In genomic region chr5:173235499-173236394, GRCh38 we compare ENCODE assay signal across 16 cellular contexts. TPM values are rescaled to one million over a fixed set of nuclear protein-coding genes. Genes with fewer than 3 reads are reported as not detected.
A peak's percentile ranks its signal among the peaks of the same experiment; 100 is the strongest.
DNase-seq lines count a peak whose midpoint lies in the region; ATAC-seq and TF ChIP-seq lines count a peak whose summit lies in the region.
"Had no signal": no experiment of that assay in that cellular context is flagged by ENCODE, and none has a peak within 500 bp of the region (broad histone marks: within the 10 kb centered on the region; RNA-seq: fewer than 3 reads in every experiment).

No MANE protein-coding gene starts in this region.

- DNase-seq in A673 (ENCODE audit: low spot score) (no peak), GM23338 (ENCODE audit: low spot score) (peak; percentile 64), ecto neural progenitor cell (ENCODE audit: low spot score) (peak; percentile 54), NCI-H446 (lab: John Stamatoyannopoulos, UW) (no peak), RWPE1 (ENCODE audit: low spot score) (no peak), Caco-2 (no peak)
- no peak for DNase-seq in naive thymus-derived CD4-positive, alpha-beta T cell
- DNase-seq: activated effector memory CD4-positive, alpha-beta T cell treated with anti-CD3 and anti-CD28 coated beads, Interleukin-2, amount 50 U/mL, for 16 hours; effector memory CD4-positive, alpha-beta T cell; NCI-H82 had no signal

- H3K27me3 ChIP-seq in A673 (replicated peaks; ENCODE audit: insufficient read depth, low read depth, low read length, poor library complexity), result peaks cover 32% of the 10 kb centered on the region
- peaks cover 100% of the 10 kb centered on the region for H3K27me3 ChIP-seq in GM23338 (ENCODE audit: insufficient read depth)
- peaks cover 4 to 34% of the 10 kb centered on the region in 2 donors for H3K27me3 ChIP-seq in naive thymus-derived CD4-positive, alpha-beta T cell (ENCODE audit: control insufficient read depth in 2 of 2, insufficient read depth in 2 of 2, low read length in 2 of 2)
- H3K27me3 ChIP-seq in Caco-2 (replicated peaks; ENCODE audit: control insufficient read depth, insufficient read depth, low read length), result no peaks in the 10 kb centered on the region; the same call in 1 of the 2 replicates

- no peaks in the 10 kb centered on the region for H3K9me2 ChIP-seq in GM23338 (ENCODE audit: insufficient read depth)

- intact Hi-C loops in A673 (cut with micrococcal nuclease; ENCODE audit: unreplicated experiment), result no loop called here
- intact Hi-C loops in naive thymus-derived CD4-positive, alpha-beta T cell (cut with micrococcal nuclease), result loop anchor here in 1 of 2 donors (5.0 kb wide), 3 partner anchors 97 to 1923 kb away; partner anchors contain the start of gene MSX2
- intact Hi-C loops in Caco-2 (cut with micrococcal nuclease; ENCODE audit: unreplicated experiment), result no loop called here

- H3K4me1 ChIP-seq in A673 (ENCODE audit: insufficient read depth, low read length, poor library complexity, severe bottlenecking), result no peaks in the 10 kb centered on the region
- peaks cover 70% of the 10 kb centered on the region for H3K4me1 ChIP-seq in GM23338 (ENCODE audit: insufficient read depth)
- peaks cover 0 to 18% of the 10 kb centered on the region in 2 donors for H3K4me1 ChIP-seq in naive thymus-derived CD4-positive, alpha-beta T cell (ENCODE audit: control insufficient read depth in 2 of 2, insufficient read depth in 2 of 2, low read length in 2 of 2)
- H3K4me1 ChIP-seq in Caco-2, result 0 out of 2 replicates have a peak, but pooled peaks cover 3% of the 10 kb centered on the region

- peak; percentile 6 for ATAC-seq in GM23338
- ATAC-seq in naive thymus-derived CD4-positive, alpha-beta T cell, result no peak

- H3K9me3 Mint-ChIP-seq in GM23338 (peaks cover 12% of the 10 kb centered on the region; the same call in 2 of the 3 replicates), Caco-2 (ENCODE audit: unreplicated experiment) (no peaks in the 10 kb centered on the region)
- peaks cover 0 to 4% (median 0%) of the 10 kb centered on the region in 11 donors for H3K9me3 Mint-ChIP-seq in naive thymus-derived CD4-positive, alpha-beta T cell
- H3K9me3 Mint-ChIP-seq: memory B cell had no signal

- H3K36me3 ChIP-seq in A673 (ENCODE audit: insufficient read depth, low read length, poor library complexity, severe bottlenecking) (peaks cover 4% of the 10 kb centered on the region), GM23338 (ENCODE audit: insufficient read depth) (no peaks in the 10 kb centered on the region), Caco-2 (ENCODE audit: control insufficient read depth, insufficient read depth, low read length) (no peaks in the 10 kb centered on the region)
- H3K36me3 ChIP-seq in naive thymus-derived CD4-positive, alpha-beta T cell (ENCODE audit: control insufficient read depth in 2 of 3, insufficient read depth in 3 of 3, low read length in 3 of 3), result no peaks in the 10 kb centered on the region
- H3K36me3 ChIP-seq: breast epithelium, suprapubic skin had no signal

- H3F3A ChIP-seq in GM23338 (replicated peaks; ENCODE audit: low read depth), result peaks cover 15% of the 10 kb centered on the region; the same call in 1 of the 2 replicates

- H3K36me3 Mint-ChIP-seq in GM23338 (ENCODE audit: low read depth) (peaks cover 4% of the 10 kb centered on the region; the same call in 2 of the 3 replicates), Caco-2 (ENCODE audit: insufficient read depth, unreplicated experiment) (no peaks in the 10 kb centered on the region)
- peaks cover 0 to 5% (median 0%) of the 10 kb centered on the region in 5 donors for H3K36me3 Mint-ChIP-seq in naive thymus-derived CD4-positive, alpha-beta T cell
- H3K36me3 Mint-ChIP-seq: memory B cell had no signal

- H3K9me3 ChIP-seq in A673 (ENCODE audit: low read depth, low read length, poor library complexity, severe bottlenecking), result no peaks in the 10 kb centered on the region
- H3K9me3 ChIP-seq in naive thymus-derived CD4-positive, alpha-beta T cell (ENCODE audit: control insufficient read depth in 2 of 3, low read length in 3 of 3), result no peaks in the 10 kb centered on the region
- H3K9me3 ChIP-seq in Caco-2, result no peaks in the 10 kb centered on the region
- H3K9me3 ChIP-seq: breast epithelium, suprapubic skin had no signal

- peak overlapping the region; percentile 48; the same call in 2 of the 3 replicates for H3K4me3 Mint-ChIP-seq in GM23338
- peak overlapping the region in 6 of 10 donors; percentile 12 to 76 (median 56) for H3K4me3 Mint-ChIP-seq in naive thymus-derived CD4-positive, alpha-beta T cell
- no peak overlapping the region for H3K4me3 Mint-ChIP-seq in Caco-2 (ENCODE audit: unreplicated experiment)
- H3K4me3 Mint-ChIP-seq: memory B cell had no signal

- H4K20me1 ChIP-seq in GM23338 (replicated peaks; ENCODE audit: insufficient read depth), result peaks cover 28% of the 10 kb centered on the region

- peak overlapping the region; percentile 53 for H3K4me3 ChIP-seq in A673 (ENCODE audit: low read depth, low read length, poor library complexity, severe bottlenecking)
- H3K4me3 ChIP-seq in GM23338, result peak overlapping the region; percentile 54
- H3K4me3 ChIP-seq in naive thymus-derived CD4-positive, alpha-beta T cell (ENCODE audit: low read length), result no peak overlapping the region
- H3K4me3 ChIP-seq in Caco-2 (ENCODE audit: low read depth, low read length), result no peak overlapping the region

- no peaks in the 10 kb centered on the region for H3K79me2 ChIP-seq in GM23338 (replicated peaks; ENCODE audit: insufficient read depth)

- H2AFZ ChIP-seq in GM23338, result no peak overlapping the region

- H3K27ac ChIP-seq in A673 (ENCODE audit: low read depth, low read length, poor library complexity, severe bottlenecking) (peak overlapping the region; percentile 89), GM23338 (ENCODE audit: low read depth) (no peak overlapping the region), RWPE1 (no peak overlapping the region)
- H3K27ac ChIP-seq in naive thymus-derived CD4-positive, alpha-beta T cell (ENCODE audit: low read depth, low read length), result no peak overlapping the region
- H3K27ac ChIP-seq: breast epithelium, suprapubic skin had no signal

- TF ChIP-seq CTCF in A673 (conservative IDR thresholded peaks at IDR 0.05; ENCODE audit: low read depth, low read length), result no peak
- peak; percentile 33; a peak in 3 of 4 replicates for TF ChIP-seq CTCF in GM23338 (conservative IDR thresholded peaks at IDR 0.05; ENCODE audit: low read depth in 2 of 2)
- TF ChIP-seq CTCF in RWPE1 (conservative IDR thresholded peaks at IDR 0.05; ENCODE audit: low read depth), result no peak
- no peak for TF ChIP-seq CTCF in Caco-2 (IDR thresholded peaks at IDR 0.05; ENCODE audit: insufficient read depth in 1 of 2, low read depth in 1 of 2, low read length in 1 of 2, severe bottlenecking in 1 of 2, unreplicated experiment in 1 of 2)

- BruUV-seq in A673 (replicated peaks; lab: Mats Ljungman, UMichigan) (no TSS peak), Caco-2 (replicated peaks; lab: Mats Ljungman, UMichigan) (no TSS peak)

- H3K27me3 Mint-ChIP-seq in GM23338 (ENCODE audit: insufficient read depth, low read depth, poor library complexity), result peaks cover 100% of the 10 kb centered on the region
- H3K27me3 Mint-ChIP-seq in naive thymus-derived CD4-positive, alpha-beta T cell, result peaks cover 77 to 95% (median 83%) of the 10 kb centered on the region in 5 donors
- peaks cover 25% of the 10 kb centered on the region for H3K27me3 Mint-ChIP-seq in Caco-2 (ENCODE audit: insufficient read depth, unreplicated experiment)

- no peak overlapping the region for H3K27ac Mint-ChIP-seq in GM23338
- peak overlapping the region in 1 of 9 donors; percentile 50 for H3K27ac Mint-ChIP-seq in naive thymus-derived CD4-positive, alpha-beta T cell
- no peak overlapping the region for H3K27ac Mint-ChIP-seq in Caco-2 (ENCODE audit: unreplicated experiment)
- H3K27ac Mint-ChIP-seq: memory B cell had no signal

- POLR2A ChIA-PET in A673 (lab: Charles Lee; ENCODE audit: low non-redundant PET) (no interaction called here), RWPE1 (lab: Yijun Ruan, JAX; ENCODE audit: low non-redundant PET) (no interaction called here), Caco-2 (lab: Charles Lee) (no interaction called here)
- POLR2A ChIA-PET in naive thymus-derived CD4-positive, alpha-beta T cell (lab: Charles Lee), result no interaction called here

- peaks cover 68% of the 10 kb centered on the region for H3K4me1 Mint-ChIP-seq in GM23338
- peaks cover 24 to 65% (median 59%) of the 10 kb centered on the region in 7 donors for H3K4me1 Mint-ChIP-seq in naive thymus-derived CD4-positive, alpha-beta T cell
- H3K4me1 Mint-ChIP-seq in Caco-2 (ENCODE audit: low read depth, unreplicated experiment), result no peaks in the 10 kb centered on the region

- H3K4me2 ChIP-seq in GM23338, result peak overlapping the region; percentile 85

- CTCF ChIA-PET in A673 (lab: Charles Lee), result no interaction called here
- CTCF ChIA-PET in naive thymus-derived CD4-positive, alpha-beta T cell (lab: Charles Lee), result no interaction called here
- CTCF ChIA-PET in RWPE1 (lab: Yijun Ruan, JAX), result interaction anchor here (0.6 kb wide), 2 partner anchors 488 to 659 kb away, joined by 3 to 10 read pairs; no protein-coding TSS in a partner anchor
- CTCF ChIA-PET in Caco-2 (lab: Charles Lee), result interaction anchor here (0.6 kb wide), 1 partner anchor 31 kb away, joined by 3 read pairs; no protein-coding TSS in a partner anchor

TF ChIP-seq in GM23338, 12 proteins besides CTCF, POLR2A, EP300 and RAD21 (continues in another document):
- peak; percentile 14 for TF ChIP-seq EZH2phosphoT487 (IDR thresholded peaks at IDR 0.05; ENCODE audit: unreplicated experiment)

RNA-seq across cellular contexts. Expression of gene NKX2-5, which starts 0.7 kb away (rescaled TPM):
- 10.6 and 12.5 TPM in 2 replicates for total RNA-seq in A673 (2021)
- 0.21 TPM in 1 of 2 replicates, not detected in the other for total RNA-seq in GM23338 (2014; rRNA removed; shearing (Covaris generic))
- polyA plus RNA-seq in GM23338 (2016; fragmentation: Nextera tagmentation; extraction: Ambion mirVana), result 0.78 TPM in 1 of 2 replicates, not detected in the other
- not detected for total RNA-seq in naive thymus-derived CD4-positive, alpha-beta T cell
- not detected for polyA plus RNA-seq in naive thymus-derived CD4-positive, alpha-beta T cell
- not detected in 2 replicates for total RNA-seq in Caco-2 (2022)
- total RNA-seq: HT-29; posterior vena cava; suprapubic skin; T-helper 2 cell treated with Interferon-gamma antibody and Interleukin-4, amounts not matched to agents 100 ng/mL and 5 ng/mL, for 36 hours had no signal

Comparison
In these comparisons a context has a peak if more than half of its experiments do, and no peak if none do; other contexts are left out.
1. DNase-seq: peak in GM23338 (single experiment) and ecto neural progenitor cell (single experiment); none in A673 (single experiment), naive thymus-derived CD4-positive, alpha-beta T cell (0 of 9), NCI-H446 (0 of 2), RWPE1 (single experiment) and Caco-2 (0 of 2).
2. H3K4me3 ChIP-seq: peak in A673 (single experiment) and GM23338 (single experiment); none in naive thymus-derived CD4-positive, alpha-beta T cell (single experiment) and Caco-2 (single experiment).
3. CTCF ChIP-seq: peak in GM23338 (2 of 2); none in A673 (single experiment), RWPE1 (single experiment) and Caco-2 (0 of 2).
4. CTCF ChIA-PET loops: an anchor here in RWPE1 (0.6 kb wide) and Caco-2 (0.6 kb wide); none called in A673 and naive thymus-derived CD4-positive, alpha-beta T cell.